In genomic region chr3:192795021-192795420, GRCh38 we compare ENCODE assay signal across 13 cellular contexts.
DNase-seq lines count a peak whose midpoint lies in the region; ATAC-seq and TF ChIP-seq lines count a peak whose summit lies in the region.
"Had no signal": no experiment of that assay in that cellular context is flagged by ENCODE, and none has a peak within 500 bp of the region (broad histone marks: within the 10 kb centered on the region; RNA-seq: fewer than 3 reads in every experiment).

No MANE protein-coding gene starts in this region.

- ATAC-seq in GM21717 (IDR thresholded peaks at IDR 0.05; ENCODE audit: unreplicated experiment): no peak
- ATAC-seq: K562 had no signal

- TF ChIP-seq CTCF in choroid plexus epithelial cell (conservative IDR thresholded peaks at IDR 0.05; ENCODE audit: low read depth, low read length) (no peak), WERI-Rb-1 (IDR thresholded peaks at IDR 0.05; ENCODE audit: low read depth, low read length) (no peak)

- peak; percentile 15 for DNase-seq in ELR (ENCODE audit: low read depth)
- DNase-seq in NCI-H226: peak; percentile 83
- DNase-seq in choroid plexus epithelial cell (ENCODE audit: low read depth): peak; percentile 6
- DNase-seq in stimulated activated naive CD4-positive, alpha-beta T cell (lab: John Stamatoyannopoulos, UW): no peak
- DNase-seq in WERI-Rb-1: no peak
- DNase-seq in NCI-H524 (lab: John Stamatoyannopoulos, UW): no peak
- DNase-seq: AML-193, DMS53, GOT3, H9 had no signal

- no peaks in the 10 kb centered on the region for H3K9me3 ChIP-seq in WERI-Rb-1 (ENCODE audit: severe bottlenecking)
- H3K9me3 ChIP-seq: BLaER1 had no signal

- H3K4me3 ChIP-seq in choroid plexus epithelial cell (ENCODE audit: low read depth, low read length): no peak overlapping the region
- H3K4me3 ChIP-seq in WERI-Rb-1 (ENCODE audit: low read depth, low read length): no peak overlapping the region
- H3K4me3 ChIP-seq: BLaER1, K562 had no signal

- no peak overlapping the region for H3K27ac ChIP-seq in WERI-Rb-1
- H3K27ac ChIP-seq: BLaER1 had no signal

- no peaks in the 10 kb centered on the region for H3K27me3 ChIP-seq in WERI-Rb-1 (ENCODE audit: insufficient read depth, low read depth, severe bottlenecking)
- H3K27me3 ChIP-seq: BLaER1 had no signal

- no peaks in the 10 kb centered on the region for H3K36me3 ChIP-seq in WERI-Rb-1
- H3K36me3 ChIP-seq: BLaER1 had no signal

Comparison
In these comparisons a context has a peak if more than half of its experiments do, and no peak if none do; other contexts are left out.
1. DNase-seq: peak in ELR (single experiment), NCI-H226 (single experiment) and choroid plexus epithelial cell (single experiment); none in stimulated activated naive CD4-positive, alpha-beta T cell (0 of 6), WERI-Rb-1 (single experiment) and NCI-H524 (0 of 2).